In genomic region chr6:128478230-128479047, GRCh38 we compare ENCODE assay signal across 9 cellular contexts. TPM values are rescaled to one million over a fixed set of nuclear protein-coding genes. Genes with fewer than 3 reads are reported as not detected.
A peak's percentile ranks its signal among the peaks of the same experiment; 100 is the strongest.
DNase-seq lines count a peak whose midpoint lies in the region; ATAC-seq and TF ChIP-seq lines count a peak whose summit lies in the region.
"Had no signal": no experiment of that assay in that cellular context is flagged by ENCODE, and none has a peak within 500 bp of the region (broad histone marks: within the 10 kb centered on the region; RNA-seq: fewer than 3 reads in every experiment).

No MANE protein-coding gene starts in this region.

- H3K27me3 ChIP-seq in CD4-positive, CD25-positive, alpha-beta regulatory T cell (ENCODE audit: control insufficient read depth, insufficient read depth, low read length): no peaks in the 10 kb centered on the region
- H3K27me3 ChIP-seq in IMR-90 (ENCODE audit: control insufficient read depth, insufficient read depth, low read length): no peaks in the 10 kb centered on the region
- H3K27me3 ChIP-seq in effector memory CD4-positive, alpha-beta T cell (replicated peaks; ENCODE audit: control insufficient read depth, insufficient read depth, low read length, poor library complexity, severe bottlenecking): no peaks in the 10 kb centered on the region

- no peak overlapping the region for H2AK5ac ChIP-seq in IMR-90 (ENCODE audit: low read depth, low read length)

- H3K27ac Mint-ChIP-seq in CD4-positive, CD25-positive, alpha-beta regulatory T cell: peak overlapping the region in 2 of 3 donors; percentile 3 to 21
- H3K27ac Mint-ChIP-seq in natural killer cell treated with Interleukin-12 subunit alpha and Interleukin-12 subunit beta and Interleukin-15 and Interleukin-18, amount 100 ng/mL, for 72 hours: no peak overlapping the region

- intact Hi-C loops in IMR-90 (cut with micrococcal nuclease): no loop called here

- TF ChIP-seq CTCF in IMR-90 (conservative IDR thresholded peaks at IDR 0.05; ENCODE audit: low read depth, low read length): no peak

- peak overlapping the region; percentile 22 for H3K4me2 ChIP-seq in IMR-90 (ENCODE audit: low read depth, low read length)

- in situ Hi-C loops in IMR-90 (cut with MboI; ENCODE audit: low sequenced_read_pairs): no loop called here

- peak in 1 of 3 donors; percentile 28 for DNase-seq in CD4-positive, CD25-positive, alpha-beta regulatory T cell
- DNase-seq in IMR-90 (no peak), SKM-1 treated with dmso at 0.1 percent for 144 hours (lab: John Stamatoyannopoulos, UW; ENCODE audit: unreplicated experiment) (no peak), ecto neural progenitor cell (ENCODE audit: low spot score) (no peak)
- DNase-seq in effector memory CD4-positive, alpha-beta T cell: no peak
- DNase-seq in natural killer cell treated with Interleukin-12 subunit alpha and Interleukin-12 subunit beta and Interleukin-15 and Interleukin-18, amount 100 ng/mL, for 72 hours (ENCODE audit: low spot score): no peak
- DNase-seq: NCI-H1105 had no signal

- peaks cover 2% of the 10 kb centered on the region; the same call in 1 of the 2 replicates for H3K9me1 ChIP-seq in IMR-90 (ENCODE audit: insufficient read depth, low read length)

- no peak for TF ChIP-seq POLR2A in IMR-90 (IDR thresholded peaks at IDR 0.05; ENCODE audit: low read depth, low read length)

- H3K4ac ChIP-seq in IMR-90 (ENCODE audit: low read depth, low read length): no peak overlapping the region

- no peak overlapping the region for H2BK5ac ChIP-seq in IMR-90 (ENCODE audit: low read depth, low read length, poor library complexity, severe bottlenecking)

- H2AFZ ChIP-seq in IMR-90 (replicated peaks; ENCODE audit: low read length, poor library complexity): no peak overlapping the region

- ATAC-seq in CD4-positive, CD25-positive, alpha-beta regulatory T cell (ENCODE audit: low read depth in 2 of 2): peak in 1 of 2 donors; percentile 21
- no peak for ATAC-seq in IMR-90 (ENCODE audit: low read depth)
- no peak for ATAC-seq in natural killer cell treated with Interleukin-12 subunit alpha and Interleukin-12 subunit beta and Interleukin-15 and Interleukin-18, amount 100 ng/mL, for 72 hours
- ATAC-seq in HG03039 (IDR thresholded peaks at IDR 0.05; ENCODE audit: unreplicated experiment): no peak
- no peak for ATAC-seq in HG02973 (IDR thresholded peaks at IDR 0.05; ENCODE audit: unreplicated experiment)

- H3K36me3 Mint-ChIP-seq in CD4-positive, CD25-positive, alpha-beta regulatory T cell: no peaks in the 10 kb centered on the region
- H3K36me3 Mint-ChIP-seq in natural killer cell treated with Interleukin-12 subunit alpha and Interleukin-12 subunit beta and Interleukin-15 and Interleukin-18, amount 100 ng/mL, for 72 hours: no peaks in the 10 kb centered on the region

- TF ChIP-seq RAD21 in IMR-90 (IDR thresholded peaks at IDR 0.05; ENCODE audit: low read length): no peak

- dilution Hi-C loops in IMR-90 (cut with HindIII; ENCODE audit: low sequenced_read_pairs, unreplicated experiment): no loop called here

- no peak overlapping the region for H4K8ac ChIP-seq in IMR-90 (ENCODE audit: low read depth in 2 of 2, low read length in 2 of 2)

- no peak overlapping the region for H2AK9ac ChIP-seq in IMR-90 (replicated peaks; ENCODE audit: low read depth, low read length, poor library complexity)

- BruUV-seq in IMR-90 (replicated peaks; lab: Mats Ljungman, UMichigan): no TSS peak

- peaks cover 21% of the 10 kb centered on the region; the same call in 1 of the 2 replicates for H4K20me1 ChIP-seq in IMR-90 (ENCODE audit: insufficient read depth, low read length)

- no peak overlapping the region for H3K18ac ChIP-seq in IMR-90 (ENCODE audit: low read depth, low read length)

- peak overlapping the region; percentile 46 for H3K4me3 ChIP-seq in CD4-positive, CD25-positive, alpha-beta regulatory T cell (ENCODE audit: low read depth, low read length)
- no peak overlapping the region for H3K4me3 ChIP-seq in IMR-90 (ENCODE audit: insufficient read depth, low read depth, low read length)
- peak overlapping the region; percentile 7 for H3K4me3 ChIP-seq in effector memory CD4-positive, alpha-beta T cell (ENCODE audit: insufficient read depth, low read depth, low read length, poor library complexity, severe bottlenecking)

- H3K27ac ChIP-seq in CD4-positive, CD25-positive, alpha-beta regulatory T cell (ENCODE audit: insufficient read depth, low read length, poor library complexity, severe bottlenecking): no peak overlapping the region
- no peak overlapping the region for H3K27ac ChIP-seq in IMR-90 (ENCODE audit: insufficient read depth, low read length)
- no peak overlapping the region for H3K27ac ChIP-seq in effector memory CD4-positive, alpha-beta T cell (ENCODE audit: insufficient read depth, low read length, poor library complexity, severe bottlenecking)

- POLR2A ChIA-PET in IMR-90 (lab: Charles Lee; ENCODE audit: unreplicated experiment): no interaction called here

- WGBS in IMR-90 (ENCODE audit: extremely low coverage in 2 of 2, insufficient read length in 1 of 2), 2 experiments: no CpG with 5 or more reads among the region's 3 CpGs

- no peak overlapping the region for H2BK20ac ChIP-seq in IMR-90 (ENCODE audit: low read depth, low read length)

- no peak overlapping the region for H3K23ac ChIP-seq in IMR-90 (ENCODE audit: low read depth, low read length)

- H2BK15ac ChIP-seq in IMR-90 (ENCODE audit: low read depth, low read length): no peak overlapping the region

- H3K4me1 Mint-ChIP-seq in CD4-positive, CD25-positive, alpha-beta regulatory T cell: peaks cover 0 to 10% (median 3%) of the 10 kb centered on the region in 4 donors
- H3K4me1 Mint-ChIP-seq in natural killer cell treated with Interleukin-12 subunit alpha and Interleukin-12 subunit beta and Interleukin-15 and Interleukin-18, amount 100 ng/mL, for 72 hours (ENCODE audit: low read depth in 2 of 2): peaks cover 4 to 6% of the 10 kb centered on the region in 2 donors

- no peak overlapping the region for H3K56ac ChIP-seq in IMR-90 (ENCODE audit: extremely low read depth, insufficient read depth, low read length)

- H3K79me1 ChIP-seq in IMR-90 (ENCODE audit: low read depth in 1 of 2, low read length in 2 of 2): peaks cover 35 to 63% of the 10 kb centered on the region in 2 experiments

- H3K14ac ChIP-seq in IMR-90 (replicated peaks; ENCODE audit: low read depth, low read length): no peak overlapping the region

- H4K5ac ChIP-seq in IMR-90 (ENCODE audit: low read depth, low read length): no peak overlapping the region

- H3K9me3 ChIP-seq in CD4-positive, CD25-positive, alpha-beta regulatory T cell (ENCODE audit: control insufficient read depth in 2 of 2, low read length in 2 of 2): no peaks in the 10 kb centered on the region
- H3K9me3 ChIP-seq in IMR-90 (ENCODE audit: control insufficient read depth, insufficient read depth, low read length): no peaks in the 10 kb centered on the region
- H3K9me3 ChIP-seq in effector memory CD4-positive, alpha-beta T cell (ENCODE audit: control insufficient read depth, low read length): no peaks in the 10 kb centered on the region

- no peak overlapping the region for H4K91ac ChIP-seq in IMR-90 (ENCODE audit: insufficient read depth, low read depth, low read length)

- peaks cover 0 to 4% (median 0%) of the 10 kb centered on the region in 7 donors for H3K9me3 Mint-ChIP-seq in CD4-positive, CD25-positive, alpha-beta regulatory T cell
- no peaks in the 10 kb centered on the region for H3K9me3 Mint-ChIP-seq in natural killer cell treated with Interleukin-12 subunit alpha and Interleukin-12 subunit beta and Interleukin-15 and Interleukin-18, amount 100 ng/mL, for 72 hours

- H3K4me1 ChIP-seq in CD4-positive, CD25-positive, alpha-beta regulatory T cell (ENCODE audit: control insufficient read depth, insufficient read depth, low read length, poor library complexity, severe bottlenecking): peaks cover 5% of the 10 kb centered on the region
- H3K4me1 ChIP-seq in IMR-90 (ENCODE audit: control insufficient read depth, insufficient read depth, low read length): peaks cover 3% of the 10 kb centered on the region; the same call in 1 of the 2 replicates
- no peaks in the 10 kb centered on the region for H3K4me1 ChIP-seq in effector memory CD4-positive, alpha-beta T cell (ENCODE audit: control insufficient read depth, insufficient read depth, low read length, poor library complexity, severe bottlenecking)

- no peaks in the 10 kb centered on the region for H3K36me3 ChIP-seq in CD4-positive, CD25-positive, alpha-beta regulatory T cell (ENCODE audit: control insufficient read depth, insufficient read depth, low read length)
- no peaks in the 10 kb centered on the region for H3K36me3 ChIP-seq in IMR-90 (ENCODE audit: control insufficient read depth, insufficient read depth, low read length)
- H3K36me3 ChIP-seq in effector memory CD4-positive, alpha-beta T cell (ENCODE audit: control insufficient read depth, insufficient read depth, low read length): no peaks in the 10 kb centered on the region

- H3K9ac ChIP-seq in IMR-90 (ENCODE audit: low read depth, low read length): no peak overlapping the region

- CTCF ChIA-PET in IMR-90 (lab: Yijun Ruan, JAX): no interaction called here

- H3K27me3 Mint-ChIP-seq in CD4-positive, CD25-positive, alpha-beta regulatory T cell: no peaks in the 10 kb centered on the region
- no peaks in the 10 kb centered on the region for H3K27me3 Mint-ChIP-seq in natural killer cell treated with Interleukin-12 subunit alpha and Interleukin-12 subunit beta and Interleukin-15 and Interleukin-18, amount 100 ng/mL, for 72 hours

- H2BK120ac ChIP-seq in IMR-90 (ENCODE audit: low read depth, low read length): no peak overlapping the region

- H3K4me3 Mint-ChIP-seq in CD4-positive, CD25-positive, alpha-beta regulatory T cell: peak overlapping the region in 3 of 4 donors; percentile 29 to 75 (median 53)
- peak overlapping the region; percentile 64 for H3K4me3 Mint-ChIP-seq in natural killer cell treated with Interleukin-12 subunit alpha and Interleukin-12 subunit beta and Interleukin-15 and Interleukin-18, amount 100 ng/mL, for 72 hours

TF ChIP-seq in IMR-90, 13 proteins besides CTCF, POLR2A, EP300 and RAD21 (continues in another document):
- TF ChIP-seq MAZ (IDR thresholded peaks at IDR 0.05; ENCODE audit: borderline replicate concordance, low read depth, low read length): no peak

RNA-seq across cellular contexts. Expression of gene PTPRK, which starts 42.0 kb away (rescaled TPM):
- total RNA-seq in CD4-positive, CD25-positive, alpha-beta regulatory T cell: 1.0 TPM
- under 1 TPM in 3 of 4 donors, not detected in 1; 0.16 to 0.57 (median 0.34) TPM for polyA plus RNA-seq in CD4-positive, CD25-positive, alpha-beta regulatory T cell
- total RNA-seq in IMR-90 (2012; rRNA removed): 66.1 and 80.8 TPM in 2 replicates
- polyA plus RNA-seq in IMR-90 (2012; rRNA removed): 14.1 and 18.0 TPM in 2 replicates
- 7.3 and 16.2 TPM in 2 replicates for polyA plus RNA-seq in IMR-90 (2012; cell fraction: cytosol; rRNA removed)
- 3.5 and 12.9 TPM in 2 replicates for polyA plus RNA-seq in IMR-90 (2012; cell fraction: nucleus; rRNA removed; ENCODE audit: low replicate concordance)
- total RNA-seq in natural killer cell treated with Interleukin-12 subunit alpha and Interleukin-12 subunit beta and Interleukin-15 and Interleukin-18, amount 100 ng/mL, for 72 hours: 10 to 100 TPM in 1 of 2 donors, under 1 TPM in 1; 0.59 to 13.8 TPM

Comparison
In these comparisons a context has a peak if more than half of its experiments do, and no peak if none do; other contexts are left out.
1. H3K27ac Mint-ChIP-seq: peak in CD4-positive, CD25-positive, alpha-beta regulatory T cell (2 of 3); none in natural killer cell treated with Interleukin-12 subunit alpha and Interleukin-12 subunit beta and Interleukin-15 and Interleukin-18, amount 100 ng/mL, for 72 hours (0 of 2).